ENCODE assay signal across 26 cellular contexts in the genomic region with DNA sequence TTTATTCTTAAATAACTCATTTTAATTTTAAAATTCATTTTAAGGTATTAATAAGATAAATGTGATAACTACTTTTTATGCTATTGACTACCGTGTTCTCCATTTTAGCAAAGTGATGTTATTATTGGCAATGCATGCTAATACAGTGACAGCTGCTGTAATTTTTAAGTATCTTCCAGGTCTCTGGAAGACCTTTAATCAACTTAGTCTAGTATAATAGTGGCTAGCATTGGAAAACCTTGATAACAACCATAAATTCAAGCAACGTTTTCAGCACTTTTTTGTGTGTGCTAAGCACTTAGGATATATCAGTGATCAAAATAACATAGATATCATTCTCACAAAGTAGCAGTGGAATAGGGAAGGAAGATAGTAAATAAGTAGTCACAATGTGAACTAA.
DNase-seq lines count a peak whose midpoint lies in the region; ATAC-seq, FAIRE-seq and TF ChIP-seq lines count a peak whose summit lies in the region.
"Had no signal": no experiment of that assay in that cellular context is flagged by ENCODE, and none has a peak within 500 bp of the region (broad histone marks: within the 10 kb centered on the region; RNA-seq: fewer than 3 reads in every experiment).

No MANE protein-coding gene starts in this region.

- POLR2A ChIA-PET in PC-9 (lab: Charles Lee; ENCODE audit: unreplicated experiment) = no interaction called here

- H3K36me3 ChIP-seq in PC-9 (ENCODE audit: low read depth) = no peaks in the 10 kb centered on the region
- H3K36me3 ChIP-seq: BE2C, BLaER1 had no signal

- DNase-seq in H54 (ENCODE audit: insufficient read length, low spot score) (no peak), PC-9 (no peak), T1000 (lab: John Stamatoyannopoulos, UW) (no peak)
- DNase-seq: 8988T; ACHN; BE2C; C1 segment of cervical spinal cord; CD4-positive, alpha-beta memory T cell; CD4-positive, CD25-positive, alpha-beta regulatory T cell; CD8-positive, alpha-beta memory T cell; COR-L47; DMS 273 treated with DMSO at 0.1 percent for 48 hours; DMS153; DMS53; DMS79; DND-41; EL; GDM1 had no signal

- H3K4me3 ChIP-seq in PC-9 = no peak overlapping the region
- H3K4me3 ChIP-seq: BLaER1, GM12878 had no signal

- no TSS peak for BruUV-seq in PC-9 (replicated peaks; lab: Mats Ljungman, UMichigan)

- H4K20me1 ChIP-seq in PC-9 (ENCODE audit: insufficient read depth) = no peaks in the 10 kb centered on the region
- H4K20me1 ChIP-seq: BLaER1 had no signal

- H3K27ac Mint-ChIP-seq in nephron = peak overlapping the region in 2 of 3 experiments; percentile 29 to 56
- H3K27ac Mint-ChIP-seq: CD14-positive monocyte; CD4-positive, alpha-beta memory T cell; CD4-positive, CD25-positive, alpha-beta regulatory T cell; CD8-positive, alpha-beta memory T cell had no signal

- no peaks in the 10 kb centered on the region for H3K4me1 ChIP-seq in PC-9 (replicated peaks; ENCODE audit: insufficient read depth)
- H3K4me1 ChIP-seq: BLaER1 had no signal

- H3K27ac ChIP-seq in PC-9 = no peak overlapping the region
- H3K27ac ChIP-seq: BLaER1 had no signal

- peaks cover 4% of the 10 kb centered on the region for H3K36me3 Mint-ChIP-seq in nephron (ENCODE audit: low read depth)
- H3K36me3 Mint-ChIP-seq: CD14-positive monocyte; CD4-positive, alpha-beta memory T cell; CD4-positive, CD25-positive, alpha-beta regulatory T cell; CD8-positive, alpha-beta memory T cell had no signal

- intact Hi-C loops in PC-9 (cut with micrococcal nuclease; ENCODE audit: unreplicated experiment) = no loop called here

- H3K27me3 ChIP-seq in PC-9 (ENCODE audit: insufficient read depth, low read depth) = no peaks in the 10 kb centered on the region
- H3K27me3 ChIP-seq: BE2C, BLaER1 had no signal

- H3K9me2 ChIP-seq in PC-9 (ENCODE audit: insufficient read depth) = no peaks in the 10 kb centered on the region; the same call in 1 of the 2 replicates

- H3K79me2 ChIP-seq in PC-9 (ENCODE audit: low read depth) = no peaks in the 10 kb centered on the region

- no peak for TF ChIP-seq POLR2A in H54 (IDR thresholded peaks at IDR 0.05; ENCODE audit: low read depth, low read length)

- ATAC-seq in HG02885 (IDR thresholded peaks at IDR 0.05; ENCODE audit: poor library complexity, unreplicated experiment) = no peak
- ATAC-seq: GM12878 had no signal

- H3K4me1 Mint-ChIP-seq in nephron = peaks cover 5% of the 10 kb centered on the region
- H3K4me1 Mint-ChIP-seq: CD14-positive monocyte; CD4-positive, alpha-beta memory T cell; CD4-positive, CD25-positive, alpha-beta regulatory T cell; CD8-positive, alpha-beta memory T cell had no signal

- H3K4me2 ChIP-seq in PC-9 = no peak overlapping the region
- H3K4me2 ChIP-seq: BLaER1 had no signal

- H3K9me3 Mint-ChIP-seq in nephron = peaks cover 8% of the 10 kb centered on the region

- H3F3A ChIP-seq in PC-9 (ENCODE audit: insufficient read depth, low read depth) = no peaks in the 10 kb centered on the region

- CTCF ChIA-PET in PC-9 (lab: Charles Lee) = no interaction called here

- 0 out of 2 replicates have a peak overlapping the region, but pooled peaks have one; percentile 17 for H2AFZ ChIP-seq in PC-9

- peak; percentile 45 for FAIRE-seq in H54 (lab: Jason Lieb, UNC)
- FAIRE-seq: A204.1, GM12878, GM12892, GM18507 had no signal

- no peak overlapping the region for H3K4me3 Mint-ChIP-seq in nephron
- H3K4me3 Mint-ChIP-seq: CD14-positive monocyte; CD4-positive, alpha-beta memory T cell; CD4-positive, CD25-positive, alpha-beta regulatory T cell; CD8-positive, alpha-beta memory T cell had no signal

- no peaks in the 10 kb centered on the region for H3K27me3 Mint-ChIP-seq in nephron (ENCODE audit: low read depth)
- H3K27me3 Mint-ChIP-seq: CD4-positive, alpha-beta memory T cell; CD4-positive, CD25-positive, alpha-beta regulatory T cell; CD8-positive, alpha-beta memory T cell had no signal

- no peak for TF ChIP-seq CTCF in PC-9 (conservative IDR thresholded peaks at IDR 0.05)
- no peak for TF ChIP-seq CTCF in nephron (IDR thresholded peaks at IDR 0.05; ENCODE audit: unreplicated experiment in 3 of 3)

- no peaks in the 10 kb centered on the region for H3K9me3 ChIP-seq in PC-9 (ENCODE audit: insufficient read depth, low read depth)
- H3K9me3 ChIP-seq: BE2C, BLaER1 had no signal
